ENCODE assay signal across 12 cellular contexts in the genomic region with DNA sequence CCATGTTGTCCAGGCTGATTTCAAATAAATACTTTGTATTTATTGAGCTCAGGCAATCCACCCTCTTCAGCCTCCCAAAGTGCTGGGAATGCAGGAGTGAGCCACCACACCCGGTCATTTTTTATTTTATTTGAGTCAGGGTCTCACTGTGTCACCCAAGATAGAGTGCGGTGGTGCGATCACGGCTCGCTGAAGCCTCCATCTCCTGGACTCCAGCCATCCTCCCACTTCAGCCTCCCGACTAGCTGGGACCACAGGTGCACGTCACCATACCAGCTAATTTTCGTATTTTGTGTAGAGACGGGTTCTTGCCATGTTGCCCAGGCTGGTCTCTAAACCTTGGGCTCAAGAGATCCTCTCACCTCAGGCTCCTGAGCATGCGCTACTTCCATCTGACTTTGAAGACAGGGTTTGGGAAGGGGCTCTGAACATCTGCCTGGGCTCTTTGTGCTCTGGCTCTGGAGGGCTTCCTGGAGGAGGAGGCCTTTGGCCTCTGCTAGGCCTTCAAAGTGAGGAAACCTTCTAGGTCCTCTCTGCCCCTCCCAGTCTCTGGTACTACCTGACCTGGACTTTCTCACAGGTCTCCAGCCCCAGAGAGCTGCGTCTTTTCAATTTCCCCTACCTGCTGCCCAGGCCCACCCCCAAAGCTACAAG. TPM values are rescaled to one million over a fixed set of nuclear protein-coding genes. Genes with fewer than 3 reads are reported as not detected.
DNase-seq lines count a peak whose midpoint lies in the region; ATAC-seq, FAIRE-seq and TF ChIP-seq lines count a peak whose summit lies in the region.
"Had no signal": no experiment of that assay in that cellular context is flagged by ENCODE, and none has a peak within 500 bp of the region (broad histone marks: within the 10 kb centered on the region; RNA-seq: fewer than 3 reads in every experiment).

No MANE protein-coding gene starts in this region.

- CTCF ChIA-PET in A549 (lab: Yijun Ruan, JAX), result interaction anchor here (0.9 to 3.9 kb wide), 7 partner anchors 10 to 233 kb away, joined by 3 to 37 read pairs (median 4); no protein-coding TSS in a partner anchor

- TF ChIP-seq CTCF in A549 (IDR thresholded peaks at IDR 0.05), result no peak
- no peak for TF ChIP-seq CTCF in nephron progenitor cell (IDR thresholded peaks at IDR 0.05)

- peak overlapping the region; percentile 82 for H3K4me2 ChIP-seq in A549

- no peak for TF ChIP-seq POLR2A in A549 (IDR thresholded peaks at IDR 0.05; ENCODE audit: low read length)

- 91% methylated on average over 11 of the region's 11 CpGs for whole genome bisulfite sequencing in A549 (ENCODE audit: missing lambda C conversion rate)

- H3K36me3 Mint-ChIP-seq in IgD-negative memory B cell, result no peaks in the 10 kb centered on the region
- no peaks in the 10 kb centered on the region for H3K36me3 Mint-ChIP-seq in dendritic cell treated with granulocyte-macrophage colony-stimulating factor and Interleukin-4, amounts not matched to agents 40 ng/mL and 50 ng/mL, for 4 days (ENCODE audit: low read depth)
- no peaks in the 10 kb centered on the region for H3K36me3 Mint-ChIP-seq in naive B cell
- H3K36me3 Mint-ChIP-seq in nephron progenitor cell (ENCODE audit: low read depth), result no peaks in the 10 kb centered on the region
- H3K36me3 Mint-ChIP-seq: activated CD8-positive, alpha-beta memory T cell treated with anti-CD3 and anti-CD28 coated beads, Interleukin-2, amount 10 ng/mL, durations not matched to agents 7 days and 5 days had no signal

- no peak for TF ChIP-seq EP300 in A549 (IDR thresholded peaks at IDR 0.05)

- H3K9me3 Mint-ChIP-seq in IgD-negative memory B cell, result no peaks in the 10 kb centered on the region
- no peaks in the 10 kb centered on the region for H3K9me3 Mint-ChIP-seq in dendritic cell treated with granulocyte-macrophage colony-stimulating factor and Interleukin-4, amounts not matched to agents 40 ng/mL and 50 ng/mL, for 4 days
- no peaks in the 10 kb centered on the region for H3K9me3 Mint-ChIP-seq in naive B cell
- no peaks in the 10 kb centered on the region for H3K9me3 Mint-ChIP-seq in nephron progenitor cell
- H3K9me3 Mint-ChIP-seq: T-helper 1 cell treated with Interleukin-12 subunit alpha and Interleukin-12 subunit beta and Interleukin-4 antibody, amounts not matched to agents 30 μg/mL and 1 μg/mL, for 36 hours had no signal

- ATAC-seq in A549 (no peak), naive B cell (ENCODE audit: low read depth in 2 of 2) (no peak), GM21717 (IDR thresholded peaks at IDR 0.05; ENCODE audit: unreplicated experiment) (no peak)

- H3K27ac Mint-ChIP-seq in IgD-negative memory B cell (peak overlapping the region in 1 of 3 donors; percentile 50), naive B cell (no peak overlapping the region), nephron progenitor cell (no peak overlapping the region)
- no peak overlapping the region for H3K27ac Mint-ChIP-seq in dendritic cell treated with granulocyte-macrophage colony-stimulating factor and Interleukin-4, amounts not matched to agents 40 ng/mL and 50 ng/mL, for 4 days
- H3K27ac Mint-ChIP-seq: activated CD8-positive, alpha-beta memory T cell treated with anti-CD3 and anti-CD28 coated beads, Interleukin-2, amount 10 ng/mL, durations not matched to agents 7 days and 5 days; T-helper 1 cell treated with Interleukin-12 subunit alpha and Interleukin-12 subunit beta and Interleukin-4 antibody, amounts not matched to agents 30 μg/mL and 1 μg/mL, for 36 hours had no signal

- H3K4me3 Mint-ChIP-seq in IgD-negative memory B cell (peak overlapping the region; percentile 14 to 63 (median 52)), naive B cell (peak overlapping the region in 7 of 8 donors; percentile 15 to 80 (median 54)), nephron progenitor cell (no peak overlapping the region)
- peak overlapping the region; percentile 43 for H3K4me3 Mint-ChIP-seq in dendritic cell treated with granulocyte-macrophage colony-stimulating factor and Interleukin-4, amounts not matched to agents 40 ng/mL and 50 ng/mL, for 4 days
- H3K4me3 Mint-ChIP-seq: activated CD8-positive, alpha-beta memory T cell treated with anti-CD3 and anti-CD28 coated beads, Interleukin-2, amount 10 ng/mL, durations not matched to agents 7 days and 5 days; T-helper 1 cell treated with Interleukin-12 subunit alpha and Interleukin-12 subunit beta and Interleukin-4 antibody, amounts not matched to agents 30 μg/mL and 1 μg/mL, for 36 hours had no signal

- FAIRE-seq in A549 (lab: Jason Lieb, UNC), result no peak

- peak overlapping the region; percentile 45; the same call in 1 of the 3 replicates for H3K4me3 ChIP-seq in A549

- TF ChIP-seq RAD21 in A549 (conservative IDR thresholded peaks at IDR 0.05 in 1 of 2, IDR thresholded peaks at IDR 0.05 in 1 of 2), result no peak

- H3K27me3 Mint-ChIP-seq in IgD-negative memory B cell (peaks cover 2% of the 10 kb centered on the region), naive B cell (peaks cover 0 to 16% (median 0%) of the 10 kb centered on the region in 3 donors), nephron progenitor cell (ENCODE audit: low read depth, poor library complexity) (peaks cover 21% of the 10 kb centered on the region)
- H3K27me3 Mint-ChIP-seq in dendritic cell treated with granulocyte-macrophage colony-stimulating factor and Interleukin-4, amounts not matched to agents 40 ng/mL and 50 ng/mL, for 4 days, result peaks cover 31% of the 10 kb centered on the region

- no peak for DNase-seq in A549 (ENCODE audit: low read depth in 1 of 2, low spot score in 1 of 2)
- no peak for DNase-seq in naive B cell
- DNase-seq in nucleus accumbens (lab: John Stamatoyannopoulos, UW), result no peak
- DNase-seq in nephron progenitor cell, result no peak
- no peak for DNase-seq in glomerular visceral epithelial cell (ENCODE audit: extremely low spot score)
- DNase-seq: NK-92 treated with Interleukin-12 subunit alpha and Interleukin-12 subunit beta, amount 100 ng/mL, for 24 hours had no signal

- H3K27ac ChIP-seq in A549, result peak overlapping the region; percentile 84 to 96

- POLR2A ChIA-PET in A549 (lab: Yijun Ruan, JAX), result no interaction called here

- H3K4me1 Mint-ChIP-seq in IgD-negative memory B cell, result peaks cover 11 to 12% (median 12%) of the 10 kb centered on the region in 3 donors
- peaks cover 16% of the 10 kb centered on the region for H3K4me1 Mint-ChIP-seq in dendritic cell treated with granulocyte-macrophage colony-stimulating factor and Interleukin-4, amounts not matched to agents 40 ng/mL and 50 ng/mL, for 4 days (ENCODE audit: low read depth)
- H3K4me1 Mint-ChIP-seq in naive B cell, result peaks cover 11 to 33% (median 28%) of the 10 kb centered on the region in 3 donors
- H3K4me1 Mint-ChIP-seq in nephron progenitor cell, result peaks cover 27% of the 10 kb centered on the region

- H3K4me1 ChIP-seq in A549, result peaks cover 38% of the 10 kb centered on the region

- intact Hi-C loops in dendritic cell treated with granulocyte-macrophage colony-stimulating factor and Interleukin-4, amounts not matched to agents 40 ng/mL and 50 ng/mL, for 4 days (cut with micrococcal nuclease), result no loop called here

- H3K9me3 ChIP-seq in A549, result no peaks in the 10 kb centered on the region

TF ChIP-seq in A549, 52 proteins besides CTCF, POLR2A, EP300 and RAD21 (continues in another document):
- TF ChIP-seq HEYL (CRISPR knock-in tag; IDR thresholded peaks at IDR 0.05) (no peak), JUN (IDR thresholded peaks at IDR 0.05) (no peak), GATA3 (IDR thresholded peaks at IDR 0.05; ENCODE audit: borderline replicate concordance) (no peak)
- TF ChIP-seq, protein P1, sequence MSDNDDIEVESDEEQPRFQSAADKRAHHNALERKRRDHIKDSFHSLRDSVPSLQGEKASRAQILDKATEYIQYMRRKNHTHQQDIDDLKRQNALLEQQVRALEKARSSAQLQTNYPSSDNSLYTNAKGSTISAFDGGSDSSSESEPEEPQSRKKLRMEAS (IDR thresholded peaks at IDR 0.05), result no peak

RNA-seq across cellular contexts. Expression of a gene that starts 5.8 kb away (rescaled TPM):
- polyA plus RNA-seq in A549 (2011; rRNA removed), result not detected in 2 replicates
- not detected in 2 replicates for polyA plus RNA-seq in A549 (2012; cell fraction: cytosol; rRNA removed)
- polyA plus RNA-seq in A549 (2012; cell fraction: nucleus; rRNA removed), result not detected in 2 replicates
- polyA plus RNA-seq in A549 (2017; fragmentation: RNase III; extraction: RNeasy Plus Mini Kit Qiagen cat#74134 plus additional on column Dnase treatment), result not detected in 3 replicates
- polyA minus RNA-seq in A549 (2011; rRNA and poly(A)+ RNA removed), result not detected in 2 replicates
- polyA plus RNA-seq in IgD-negative memory B cell, result not detected
- polyA plus RNA-seq in naive B cell (ENCODE audit: low read depth in 6 of 6), result not detected

RNA-seq across cellular contexts. Expression of a gene that starts 8.0 kb away (rescaled TPM):
- polyA plus RNA-seq in A549 (2011; rRNA removed) (not detected in 2 replicates), A549 (2017; fragmentation: RNase III; extraction: RNeasy Plus Mini Kit Qiagen cat#74134 plus additional on column Dnase treatment) (0.03 TPM in 1 of 3 replicates, not detected in the others), IgD-negative memory B cell (not detected), naive B cell (ENCODE audit: low read depth in 6 of 6) (not detected)
- polyA plus RNA-seq in A549 (2012; cell fraction: cytosol; rRNA removed), result not detected in 2 replicates
- polyA plus RNA-seq in A549 (2012; cell fraction: nucleus; rRNA removed), result 0.02 TPM in 1 of 2 replicates, not detected in the other
- polyA minus RNA-seq in A549 (2011; rRNA and poly(A)+ RNA removed), result not detected in 2 replicates

RNA-seq across cellular contexts. Expression of a gene that starts 9.8 kb away (rescaled TPM):
- polyA plus RNA-seq in A549 (2011; rRNA removed), result not detected in 2 replicates
- polyA plus RNA-seq in A549 (2012; cell fraction: cytosol; rRNA removed), result 0.01 TPM in 1 of 2 replicates, not detected in the other
- 0.12 and 0.26 TPM in 2 replicates for polyA plus RNA-seq in A549 (2012; cell fraction: nucleus; rRNA removed)
- 0.05 to 0.07 TPM (median 0.06 TPM) in 3 replicates for polyA plus RNA-seq in A549 (2017; fragmentation: RNase III; extraction: RNeasy Plus Mini Kit Qiagen cat#74134 plus additional on column Dnase treatment)
- polyA minus RNA-seq in A549 (2011; rRNA and poly(A)+ RNA removed), result not detected in 2 replicates
- polyA plus RNA-seq in IgD-negative memory B cell, result not detected
- not detected for polyA plus RNA-seq in naive B cell (ENCODE audit: low read depth in 6 of 6)
- polyA plus RNA-seq: liver had no signal

RNA-seq across cellular contexts. Expression of a gene that starts 31.5 kb away (rescaled TPM):
- polyA plus RNA-seq in A549 (2011; rRNA removed) (0.11 and 0.14 TPM in 2 replicates), A549 (2017; fragmentation: RNase III; extraction: RNeasy Plus Mini Kit Qiagen cat#74134 plus additional on column Dnase treatment) (0.07 to 0.18 TPM (median 0.08 TPM) in 3 replicates), IgD-negative memory B cell (not detected), naive B cell (ENCODE audit: low read depth in 6 of 6) (not detected)
- 0.04 and 0.07 TPM in 2 replicates for polyA plus RNA-seq in A549 (2012; cell fraction: cytosol; rRNA removed)
- 0.39 and 0.41 TPM in 2 replicates for polyA plus RNA-seq in A549 (2012; cell fraction: nucleus; rRNA removed)
- not detected in 2 replicates for polyA minus RNA-seq in A549 (2011; rRNA and poly(A)+ RNA removed)
- polyA plus RNA-seq: liver had no signal

RNA-seq across cellular contexts. Expression of a gene that starts 36.2 kb away (rescaled TPM):
- polyA plus RNA-seq in A549 (2011; rRNA removed) (13.8 and 14.9 TPM in 2 replicates), A549 (2017; fragmentation: RNase III; extraction: RNeasy Plus Mini Kit Qiagen cat#74134 plus additional on column Dnase treatment) (14.1 to 17.6 TPM (median 16.5 TPM) in 3 replicates), IgD-negative memory B cell (30.5 TPM), naive B cell (ENCODE audit: low read depth in 6 of 6) (10 to 100 TPM in 3 of 6 donors, 1 to 10 TPM in 3; 3.6 to 34.9 (median 10.0) TPM)
- polyA plus RNA-seq in A549 (2012; cell fraction: cytosol; rRNA removed), result 25.2 and 31.8 TPM in 2 replicates
- 90.2 and 116 TPM in 2 replicates for polyA plus RNA-seq in A549 (2012; cell fraction: nucleus; rRNA removed)
- 19.2 and 28.2 TPM in 2 replicates for polyA minus RNA-seq in A549 (2011; rRNA and poly(A)+ RNA removed)
